Comparison of ENCODE assay signal across 15 cellular contexts in genomic region chr2:69572640-69573039, GRCh38.
A peak's percentile ranks its signal among the peaks of the same experiment; 100 is the strongest.
DNase-seq lines count a peak whose midpoint lies in the region; ATAC-seq and TF ChIP-seq lines count a peak whose summit lies in the region.
"Had no signal": no experiment of that assay in that cellular context is flagged by ENCODE, and none has a peak within 500 bp of the region (broad histone marks: within the 10 kb centered on the region; RNA-seq: fewer than 3 reads in every experiment).

No MANE protein-coding gene starts in this region.

- no peak for TF ChIP-seq POLR2A in stomach (IDR thresholded peaks at IDR 0.05)

- H3K27ac ChIP-seq in left ventricle myocardium inferior (replicated peaks), result peak overlapping the region; percentile 62
- H3K27ac ChIP-seq in stomach, result peak overlapping the region; percentile 67 to 78 (median 69)
- H3K27ac ChIP-seq: SJSA1, transverse colon had no signal

- POLR2A ChIA-PET in activated CD4-positive, alpha-beta memory T cell treated with anti-CD3 and anti-CD28 coated beads for 36 hours (lab: Charles Lee), result no interaction called here
- POLR2A ChIA-PET in activated CD4-positive, alpha-beta memory T cell treated with anti-CD3 and anti-CD28 coated beads, Interleukin-2, amount 10 ng/mL, durations not matched to agents 7 days and 5 days (lab: Charles Lee), result interaction anchor here (1.4 kb wide), 1 partner anchor 11 kb away, joined by 5 read pairs; no protein-coding TSS in a partner anchor

- H3K36me3 ChIP-seq in left ventricle myocardium inferior, result no peaks in the 10 kb centered on the region
- no peaks in the 10 kb centered on the region for H3K36me3 ChIP-seq in stomach
- H3K36me3 ChIP-seq: transverse colon had no signal

- CTCF ChIA-PET in activated CD4-positive, alpha-beta memory T cell treated with anti-CD3 and anti-CD28 coated beads for 36 hours (lab: Charles Lee), result interaction anchor here (0.7 to 2.9 kb wide), 5 partner anchors 8 to 197 kb away, joined by 3 to 27 read pairs (median 4); no protein-coding TSS in a partner anchor
- CTCF ChIA-PET in activated CD4-positive, alpha-beta memory T cell treated with anti-CD3 and anti-CD28 coated beads, Interleukin-2, amount 10 ng/mL, durations not matched to agents 7 days and 5 days (lab: Charles Lee), result interaction anchor here (0.8 to 2.3 kb wide), 2 partner anchors 8 to 43 kb away, joined by 3 to 24 read pairs; no protein-coding TSS in a partner anchor

- H3K27ac Mint-ChIP-seq in activated CD4-positive, alpha-beta memory T cell treated with anti-CD3 and anti-CD28 coated beads for 36 hours, result peak overlapping the region; percentile 23
- no peak overlapping the region for H3K27ac Mint-ChIP-seq in activated CD4-positive, alpha-beta memory T cell treated with anti-CD3 and anti-CD28 coated beads, Interleukin-2, amount 10 ng/mL, durations not matched to agents 7 days and 5 days
- peak overlapping the region; percentile 68 for H3K27ac Mint-ChIP-seq in activated T-helper 17 cell treated with anti-CD3 and anti-CD28 coated beads, Interleukin-2, amount 50 U/mL, for 72 hours

- TF ChIP-seq CTCF in left ventricle myocardium inferior (IDR thresholded peaks at IDR 0.05; ENCODE audit: borderline replicate concordance) (no peak), stomach (IDR thresholded peaks at IDR 0.05) (no peak)

- H3K4me1 ChIP-seq in left ventricle myocardium inferior, result peaks cover 83% of the 10 kb centered on the region
- peaks cover 24 to 74% (median 41%) of the 10 kb centered on the region in 4 donors for H3K4me1 ChIP-seq in stomach

- H3K27me3 ChIP-seq in left ventricle myocardium inferior (ENCODE audit: low read depth) (no peaks in the 10 kb centered on the region), stomach (no peaks in the 10 kb centered on the region)
- H3K27me3 ChIP-seq: SJSA1, transverse colon had no signal

- peaks cover 2% of the 10 kb centered on the region for H3K36me3 Mint-ChIP-seq in activated CD4-positive, alpha-beta memory T cell treated with anti-CD3 and anti-CD28 coated beads for 36 hours
- peaks cover 17% of the 10 kb centered on the region for H3K36me3 Mint-ChIP-seq in activated CD4-positive, alpha-beta memory T cell treated with anti-CD3 and anti-CD28 coated beads, Interleukin-2, amount 10 ng/mL, durations not matched to agents 7 days and 5 days (ENCODE audit: low read depth)
- H3K36me3 Mint-ChIP-seq in activated T-helper 17 cell treated with anti-CD3 and anti-CD28 coated beads, Interleukin-2, amount 50 U/mL, for 72 hours (ENCODE audit: low read depth), result peaks cover 14% of the 10 kb centered on the region

- TF ChIP-seq EP300 in stomach (IDR thresholded peaks at IDR 0.05), result no peak

- WGBS in stomach, 5 donors, result 23 to 59% (median 38%) methylated on average over 5 of the region's 5 CpGs

- ATAC-seq in activated T-helper 17 cell treated with anti-CD3 and anti-CD28 coated beads, Interleukin-2, amount 50 U/mL, for 72 hours (replicated peaks), result peak; percentile 26
- ATAC-seq in activated CD4-positive, CD25-positive, alpha-beta regulatory T cell treated with anti-CD3 and anti-CD28 coated beads, Interleukin-2, amount 50 U/mL, for 24 hours, result no peak
- ATAC-seq: HepG2 had no signal

- peaks cover 68% of the 10 kb centered on the region for H3K4me1 Mint-ChIP-seq in activated CD4-positive, alpha-beta memory T cell treated with anti-CD3 and anti-CD28 coated beads for 36 hours (ENCODE audit: low read depth)
- H3K4me1 Mint-ChIP-seq in activated CD4-positive, alpha-beta memory T cell treated with anti-CD3 and anti-CD28 coated beads, Interleukin-2, amount 10 ng/mL, durations not matched to agents 7 days and 5 days, result peaks cover 38% of the 10 kb centered on the region
- peaks cover 63% of the 10 kb centered on the region for H3K4me1 Mint-ChIP-seq in activated T-helper 17 cell treated with anti-CD3 and anti-CD28 coated beads, Interleukin-2, amount 50 U/mL, for 72 hours

- H3K9me3 Mint-ChIP-seq in activated CD4-positive, alpha-beta memory T cell treated with anti-CD3 and anti-CD28 coated beads for 36 hours, result no peaks in the 10 kb centered on the region
- no peaks in the 10 kb centered on the region for H3K9me3 Mint-ChIP-seq in activated CD4-positive, alpha-beta memory T cell treated with anti-CD3 and anti-CD28 coated beads, Interleukin-2, amount 10 ng/mL, durations not matched to agents 7 days and 5 days
- H3K9me3 Mint-ChIP-seq in activated T-helper 17 cell treated with anti-CD3 and anti-CD28 coated beads, Interleukin-2, amount 50 U/mL, for 72 hours, result no peaks in the 10 kb centered on the region

- H3K4me3 Mint-ChIP-seq in activated CD4-positive, alpha-beta memory T cell treated with anti-CD3 and anti-CD28 coated beads for 36 hours, result no peak overlapping the region
- H3K4me3 Mint-ChIP-seq in activated CD4-positive, alpha-beta memory T cell treated with anti-CD3 and anti-CD28 coated beads, Interleukin-2, amount 10 ng/mL, durations not matched to agents 7 days and 5 days, result no peak overlapping the region
- peak overlapping the region; percentile 17 for H3K4me3 Mint-ChIP-seq in activated T-helper 17 cell treated with anti-CD3 and anti-CD28 coated beads, Interleukin-2, amount 50 U/mL, for 72 hours

- H3K4me3 ChIP-seq in left ventricle myocardium inferior (no peak overlapping the region), stomach (no peak overlapping the region)
- H3K4me3 ChIP-seq: SJSA1, transverse colon had no signal

- no peak for DNase-seq in activated CD4-positive, alpha-beta memory T cell treated with anti-CD3 and anti-CD28 coated beads for 36 hours
- no peak for DNase-seq in activated CD4-positive, alpha-beta memory T cell treated with anti-CD3 and anti-CD28 coated beads, Interleukin-2, amount 10 ng/mL, durations not matched to agents 7 days and 5 days
- no peak for DNase-seq in left ventricle myocardium inferior
- no peak for DNase-seq in stomach
- no peak for DNase-seq in occipital lobe (lab: John Stamatoyannopoulos, UW)
- no peak for DNase-seq in DMS 273 treated with DMSO at 0.1 percent for 48 hours (lab: John Stamatoyannopoulos, UW)
- DNase-seq: caudate nucleus; hypothalamus; NCI-H2171 treated with DMSO at 0.1 percent for 48 hours; stimulated activated CD4-positive, alpha-beta T cell treated with anti-CD3 and anti-CD28 coated beads, Interleukin-4, amount 100 ng/mL, for 4 hours; transverse colon had no signal

- H3K9me3 ChIP-seq in left ventricle myocardium inferior (replicated peaks), result no peaks in the 10 kb centered on the region
- H3K9me3 ChIP-seq in stomach, result no peaks in the 10 kb centered on the region
- H3K9me3 ChIP-seq: SJSA1, transverse colon had no signal

- intact Hi-C loops in activated CD4-positive, alpha-beta memory T cell treated with anti-CD3 and anti-CD28 coated beads for 36 hours (cut with micrococcal nuclease), result no loop called here
- intact Hi-C loops in left ventricle myocardium inferior (cut with micrococcal nuclease), result no loop called here
- intact Hi-C loops in stomach (cut with DNase I; ENCODE audit: low total_unique reads), result no loop called here

- H3K27me3 Mint-ChIP-seq in activated CD4-positive, alpha-beta memory T cell treated with anti-CD3 and anti-CD28 coated beads for 36 hours, result no peaks in the 10 kb centered on the region
- H3K27me3 Mint-ChIP-seq in activated CD4-positive, alpha-beta memory T cell treated with anti-CD3 and anti-CD28 coated beads, Interleukin-2, amount 10 ng/mL, durations not matched to agents 7 days and 5 days, result no peaks in the 10 kb centered on the region
- H3K27me3 Mint-ChIP-seq in activated T-helper 17 cell treated with anti-CD3 and anti-CD28 coated beads, Interleukin-2, amount 50 U/mL, for 72 hours, result no peaks in the 10 kb centered on the region
